1 cellular context compared by ENCODE assay signal in the genomic region with DNA sequence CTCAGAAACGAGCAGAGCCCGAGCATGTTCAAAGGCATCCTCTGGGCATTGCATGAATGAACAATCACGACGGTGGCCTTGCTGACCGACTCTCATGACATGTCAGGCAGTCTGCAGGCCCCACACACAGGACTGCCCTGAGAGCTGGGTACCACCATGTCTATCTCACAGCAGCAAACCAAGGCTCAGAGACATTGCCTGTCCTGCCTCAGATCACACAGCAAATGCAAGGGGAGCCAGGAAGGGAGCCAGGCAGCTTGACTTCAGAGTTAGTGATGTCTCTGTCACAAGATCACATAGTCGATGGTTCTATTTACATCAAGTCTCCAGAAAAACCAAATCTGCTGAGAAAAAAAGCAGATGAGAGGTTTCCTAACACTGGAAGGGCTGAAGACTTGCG.
TF ChIP-seq lines count a peak whose summit lies in the region.

No MANE protein-coding gene starts in this region.

TF ChIP-seq in K562, 482 proteins besides CTCF, POLR2A, EP300 and RAD21 (continued from another document):
- peak; percentile 12 for TF ChIP-seq ZFP36 (IDR thresholded peaks at IDR 0.05; ENCODE audit: low read depth, low read length, partially characterized antibody)
- TF ChIP-seq, protein P1, sequence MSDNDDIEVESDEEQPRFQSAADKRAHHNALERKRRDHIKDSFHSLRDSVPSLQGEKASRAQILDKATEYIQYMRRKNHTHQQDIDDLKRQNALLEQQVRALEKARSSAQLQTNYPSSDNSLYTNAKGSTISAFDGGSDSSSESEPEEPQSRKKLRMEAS (CRISPR knock-in tag; IDR thresholded peaks at IDR 0.05): no peak
- TF ChIP-seq ZNF174 (CRISPR knock-in tag; IDR thresholded peaks at IDR 0.05): no peak
- TF ChIP-seq, protein P2, sequence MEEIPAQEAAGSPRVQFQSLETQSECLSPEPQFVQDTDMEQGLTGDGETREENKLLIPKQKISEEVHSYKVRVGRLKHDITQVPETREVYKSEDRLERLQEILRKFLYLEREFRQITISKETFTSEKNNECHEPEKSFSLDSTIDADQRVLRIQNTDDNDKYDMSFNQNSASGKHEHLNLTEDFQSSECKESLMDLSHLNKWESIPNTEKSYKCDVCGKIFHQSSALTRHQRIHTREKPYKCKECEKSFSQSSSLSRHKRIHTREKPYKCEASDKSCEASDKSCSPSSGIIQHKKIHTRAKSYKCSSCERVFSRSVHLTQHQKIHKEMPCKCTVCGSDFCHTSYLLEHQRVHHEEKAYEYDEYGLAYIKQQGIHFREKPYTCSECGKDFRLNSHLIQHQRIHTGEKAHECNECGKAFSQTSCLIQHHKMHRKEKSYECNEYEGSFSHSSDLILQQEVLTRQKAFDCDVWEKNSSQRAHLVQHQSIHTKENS (CRISPR knock-in tag; IDR thresholded peaks at IDR 0.05): no peak
